In the genomic region with DNA sequence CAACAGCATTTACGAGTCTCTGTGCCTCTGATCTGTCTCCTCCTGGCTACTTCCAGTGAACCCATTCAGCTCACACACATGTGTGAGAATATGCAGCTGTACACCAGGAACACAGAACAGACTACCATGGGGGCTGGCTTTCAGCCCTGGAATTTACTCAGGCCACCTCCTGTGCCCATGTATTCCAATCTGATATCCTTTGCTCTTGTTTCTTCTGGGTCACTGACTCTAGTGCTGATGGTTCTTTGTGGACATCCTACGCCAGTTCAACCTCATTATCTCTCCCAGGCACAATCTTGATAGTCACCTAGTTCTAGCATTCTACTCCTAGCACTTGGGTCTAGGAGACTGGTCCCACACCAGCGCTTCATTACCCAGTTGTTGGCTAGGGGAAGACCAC, we compare ENCODE assay signal across 1 cellular context.
TF ChIP-seq lines count a peak whose summit lies in the region.

No MANE protein-coding gene starts in this region.

TF ChIP-seq in IMR-90, 13 proteins besides CTCF, POLR2A, EP300 and RAD21:
- no peak for TF ChIP-seq BHLHE40 (IDR thresholded peaks at IDR 0.05; ENCODE audit: low read depth, low read length)
- TF ChIP-seq, protein P1, sequence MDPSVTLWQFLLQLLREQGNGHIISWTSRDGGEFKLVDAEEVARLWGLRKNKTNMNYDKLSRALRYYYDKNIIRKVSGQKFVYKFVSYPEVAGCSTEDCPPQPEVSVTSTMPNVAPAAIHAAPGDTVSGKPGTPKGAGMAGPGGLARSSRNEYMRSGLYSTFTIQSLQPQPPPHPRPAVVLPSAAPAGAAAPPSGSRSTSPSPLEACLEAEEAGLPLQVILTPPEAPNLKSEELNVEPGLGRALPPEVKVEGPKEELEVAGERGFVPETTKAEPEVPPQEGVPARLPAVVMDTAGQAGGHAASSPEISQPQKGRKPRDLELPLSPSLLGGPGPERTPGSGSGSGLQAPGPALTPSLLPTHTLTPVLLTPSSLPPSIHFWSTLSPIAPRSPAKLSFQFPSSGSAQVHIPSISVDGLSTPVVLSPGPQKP (IDR thresholded peaks at IDR 0.05; ENCODE audit: borderline replicate concordance, low read depth, low read length), result no peak
- no peak for TF ChIP-seq MAZ (IDR thresholded peaks at IDR 0.05; ENCODE audit: borderline replicate concordance, low read depth, low read length)
